In the genomic region with DNA sequence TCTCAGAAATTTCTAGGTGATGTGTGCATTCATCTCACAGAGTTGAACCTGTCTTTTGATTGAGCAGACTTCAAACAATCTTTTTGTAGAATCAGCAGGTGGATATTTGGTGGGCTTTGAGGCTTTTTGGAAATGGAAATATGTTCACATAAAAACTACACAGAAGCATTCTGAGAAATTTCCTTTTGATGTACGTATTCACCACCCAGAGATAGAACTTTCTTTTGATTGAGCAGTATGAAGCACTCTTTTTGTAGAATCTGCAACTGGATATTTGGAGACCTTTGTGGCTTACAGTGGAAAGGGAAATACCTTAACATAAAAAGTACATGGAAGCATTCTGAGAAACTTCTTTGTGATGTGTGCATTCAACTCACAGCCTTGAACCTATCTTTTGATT, we compare ENCODE assay signal across 25 cellular contexts.
"Had no signal": no experiment of that assay in that cellular context is flagged by ENCODE, and none has a peak within 500 bp of the region (broad histone marks: within the 10 kb centered on the region; RNA-seq: fewer than 3 reads in every experiment).

No MANE protein-coding gene starts in this region.

- H3K36me3 ChIP-seq: neural progenitor cell, ovary, right lobe of liver, sigmoid colon, stomach, thoracic aorta, thyroid gland, tibial nerve, upper lobe of left lung, vagina had no signal

- H3K9me3 ChIP-seq: ovary, psoas muscle, right lobe of liver, sigmoid colon, thyroid gland, vagina had no signal

- H3K4me2 ChIP-seq: neural progenitor cell had no signal

- H3K4me1 ChIP-seq: neural progenitor cell, parathyroid adenoma, psoas muscle, right lobe of liver, sigmoid colon, stomach, thyroid gland, tibial nerve, upper lobe of left lung, vagina had no signal

- ATAC-seq: natural killer cell; psoas muscle; right cardiac atrium; right lobe of liver; stimulated activated effector memory CD8-positive, alpha-beta T cell treated with anti-CD3 and anti-CD28 coated beads, Interleukin-12 subunit alpha, Interleukin-12 subunit beta, amount 100 ng/mL, for 72 hours; stimulated activated naive B cell treated with anti-CD40 and anti-IgM and Interleukin-4, amounts not matched to agents 10 μg/mL and 1 μg/mL and 100 μg/mL, for 72 hours had no signal

- H3K27me3 ChIP-seq: neural progenitor cell, ovary, right lobe of liver, sigmoid colon, stomach, thyroid gland, tibial nerve, upper lobe of left lung, vagina had no signal

- H3K79me2 ChIP-seq: parathyroid adenoma had no signal

- H3K9ac ChIP-seq: neural progenitor cell, parathyroid adenoma had no signal

- H3K27ac ChIP-seq: neural progenitor cell, ovary, parathyroid adenoma, psoas muscle, right lobe of liver, sigmoid colon, stomach, thoracic aorta, thyroid gland, tibial nerve, upper lobe of left lung, vagina had no signal

- H2AFZ ChIP-seq: neural progenitor cell, parathyroid adenoma had no signal

- DNase-seq: natural killer cell; occipital lobe; ovary; posterior cingulate gyrus; psoas muscle; right cardiac atrium; right lobe of liver; sigmoid colon; small intestine; stimulated activated CD4-positive, alpha-beta T cell treated with anti-CD3 and anti-CD28 coated beads, Interleukin-15, amount 100 ng/mL, for 24 hours; stimulated activated CD4-positive, alpha-beta T cell treated with anti-CD3 and anti-CD28 coated beads, Interleukin-2, amount 100 ng/mL, for 24 hours; stimulated activated CD4-positive, alpha-beta T cell treated with anti-CD3 and anti-CD28 coated beads, Interleukin-2, amount 100 ng/mL, for 48 hours; stimulated activated CD4-positive, alpha-beta T cell treated with anti-CD3 and anti-CD28 coated beads, Interleukin-4, amount 100 ng/mL, for 24 hours; stimulated activated naive B cell treated with anti-CD40 and anti-IgM and Interleukin-4, amounts not matched to agents 10 μg/mL and 1 μg/mL and 100 μg/mL, for 72 hours; stimulated activated naive CD4-positive, alpha-beta T cell treated with Interleukin-2 at 50 U/mL for 16 hours; stomach; thyroid gland; trophoblast cell; upper lobe of left lung had no signal

- H3K4me3 ChIP-seq: neural progenitor cell, ovary, psoas muscle, right lobe of liver, sigmoid colon, stomach, thoracic aorta, thyroid gland, tibial nerve, upper lobe of left lung, vagina had no signal
